ENCODE assay signal across 1 cellular context in genomic region chr15:70164910-70165791, GRCh38.
A peak's percentile ranks its signal among the peaks of the same experiment; 100 is the strongest.
TF ChIP-seq lines count a peak whose summit lies in the region.

No MANE protein-coding gene starts in this region.

TF ChIP-seq in HepG2, 621 proteins besides CTCF, POLR2A, EP300 and RAD21 (continued from another document):
- no peak for TF ChIP-seq ZNF646 (CRISPR knock-in tag; IDR thresholded peaks at IDR 0.05)
- TF ChIP-seq ZNF782 (CRISPR knock-in tag; IDR thresholded peaks at IDR 0.05; ENCODE audit: borderline replicate concordance) = no peak
- TF ChIP-seq ATM (IDR thresholded peaks at IDR 0.05; ENCODE audit: borderline replicate concordance) = no peak
- TF ChIP-seq HHEX (CRISPR knock-in tag; IDR thresholded peaks at IDR 0.05) = peak; percentile 17; the same call in 1 of the 2 replicates
- TF ChIP-seq ZNF17 (CRISPR knock-in tag; IDR thresholded peaks at IDR 0.05) = no peak
- TF ChIP-seq SALL1 (CRISPR knock-in tag; IDR thresholded peaks at IDR 0.05) = peak; percentile 67
- no peak for TF ChIP-seq HOXA9 (CRISPR knock-in tag; IDR thresholded peaks at IDR 0.05; ENCODE audit: borderline replicate concordance)
- no peak for TF ChIP-seq MXI1 (IDR thresholded peaks at IDR 0.05; ENCODE audit: borderline replicate concordance, low read depth, low read length)
- TF ChIP-seq GABPA (IDR thresholded peaks at IDR 0.05; ENCODE audit: low read depth, low read length) = no peak
- no peak for TF ChIP-seq GABPA (CRISPR knock-in tag; IDR thresholded peaks at IDR 0.05; ENCODE audit: low read depth)
- no peak for TF ChIP-seq ZBTB26 (CRISPR knock-in tag; IDR thresholded peaks at IDR 0.05; ENCODE audit: borderline replicate concordance)
